8 cellular contexts compared by ENCODE assay signal in genomic region chr17:78272181-78272913, GRCh38. TPM values are rescaled to one million over a fixed set of nuclear protein-coding genes. Genes with fewer than 3 reads are reported as not detected.
DNase-seq lines count a peak whose midpoint lies in the region; ATAC-seq, FAIRE-seq and TF ChIP-seq lines count a peak whose summit lies in the region.

No MANE protein-coding gene starts in this region.

- peak in 3 of 5 donors; percentile 45 to 80 (median 65) for DNase-seq in CD8-positive, alpha-beta memory T cell
- DNase-seq in NCI-H2171 treated with DMSO at 0.1 percent for 48 hours (lab: John Stamatoyannopoulos, UW) (peak; percentile 56), right atrium auricular region (ENCODE audit: low spot score) (peak; percentile 70), Karpas-422 (no peak), D721Med (ENCODE audit: insufficient read length, low spot score) (no peak)
- DNase-seq in activated T-helper 1 cell treated with anti-CD3 and anti-CD28 coated beads, Interleukin-12 subunit alpha, Interleukin-12 subunit beta, Interleukin-2, Interleukin-4 antibody, amounts not matched to agents 30 ng/mL and 10 ng/mL and 1 ng/mL, durations not matched to agents 14 hours and 24 hours and 36 hours (ENCODE audit: low spot score): peak; percentile 50
- DNase-seq in stimulated activated CD4-positive, alpha-beta T cell treated with anti-CD3 and anti-CD28 coated beads, Interleukin-15, amount 100 ng/mL, for 24 hours: peak; percentile 68

- H3K4me3 ChIP-seq in CD8-positive, alpha-beta memory T cell (ENCODE audit: low read length): no peak overlapping the region
- no peak overlapping the region for H3K4me3 ChIP-seq in right atrium auricular region
- no peak overlapping the region for H3K4me3 ChIP-seq in Karpas-422 (ENCODE audit: low read length)

- no peaks in the 10 kb centered on the region for H3K9me3 ChIP-seq in CD8-positive, alpha-beta memory T cell (ENCODE audit: low read length)
- H3K9me3 ChIP-seq in right atrium auricular region: no peaks in the 10 kb centered on the region
- H3K9me3 ChIP-seq in Karpas-422 (ENCODE audit: low read length): no peaks in the 10 kb centered on the region

- H3K4me2 ChIP-seq in Karpas-422 (ENCODE audit: low read depth, low read length, poor library complexity, severe bottlenecking): no peak overlapping the region

- H3K4me3 Mint-ChIP-seq in CD8-positive, alpha-beta memory T cell: peak overlapping the region in 2 of 7 donors; percentile 1 to 63
- no peak overlapping the region for H3K4me3 Mint-ChIP-seq in activated T-helper 1 cell treated with anti-CD3 and anti-CD28 coated beads, Interleukin-12 subunit alpha, Interleukin-12 subunit beta, Interleukin-2, Interleukin-4 antibody, amounts not matched to agents 30 ng/mL and 10 ng/mL and 1 ng/mL, durations not matched to agents 14 hours and 24 hours and 36 hours

- CTCF ChIA-PET in CD8-positive, alpha-beta memory T cell (lab: Charles Lee): interaction anchor here (0.7 to 2.0 kb wide), 2 partner anchors 9 to 150 kb away, joined by 4 to 6 read pairs; no protein-coding TSS in a partner anchor

- no peaks in the 10 kb centered on the region for H3K79me2 ChIP-seq in Karpas-422 (ENCODE audit: low read length)

- TF ChIP-seq POLR2A in GM18505 (IDR thresholded peaks at IDR 0.05; ENCODE audit: borderline replicate concordance, extremely low read depth, insufficient read depth, insufficient read length): no peak

- FAIRE-seq in D721Med (lab: Jason Lieb, UNC): no peak

- H2AFZ ChIP-seq in Karpas-422 (ENCODE audit: low read length): no peak overlapping the region

- no peaks in the 10 kb centered on the region for H4K20me1 ChIP-seq in Karpas-422 (ENCODE audit: insufficient read depth, low read depth, low read length)

- peaks cover 23 to 24% of the 10 kb centered on the region in 2 donors for H3K27me3 Mint-ChIP-seq in CD8-positive, alpha-beta memory T cell
- peaks cover 3% of the 10 kb centered on the region for H3K27me3 Mint-ChIP-seq in activated T-helper 1 cell treated with anti-CD3 and anti-CD28 coated beads, Interleukin-12 subunit alpha, Interleukin-12 subunit beta, Interleukin-2, Interleukin-4 antibody, amounts not matched to agents 30 ng/mL and 10 ng/mL and 1 ng/mL, durations not matched to agents 14 hours and 24 hours and 36 hours (ENCODE audit: insufficient read depth)

- POLR2A ChIA-PET in CD8-positive, alpha-beta memory T cell (lab: Charles Lee): interaction anchor here (0.6 kb wide), 1 partner anchor 508 kb away, joined by 3 read pairs; no protein-coding TSS in a partner anchor

- H3K27me3 ChIP-seq in CD8-positive, alpha-beta memory T cell (ENCODE audit: insufficient read depth, low read length, poor library complexity, severe bottlenecking): peaks cover 4% of the 10 kb centered on the region
- H3K27me3 ChIP-seq in right atrium auricular region (no peaks in the 10 kb centered on the region), Karpas-422 (ENCODE audit: low read length) (no peaks in the 10 kb centered on the region)

- H3K36me3 Mint-ChIP-seq in CD8-positive, alpha-beta memory T cell: no peaks in the 10 kb centered on the region
- peaks cover 3% of the 10 kb centered on the region for H3K36me3 Mint-ChIP-seq in activated T-helper 1 cell treated with anti-CD3 and anti-CD28 coated beads, Interleukin-12 subunit alpha, Interleukin-12 subunit beta, Interleukin-2, Interleukin-4 antibody, amounts not matched to agents 30 ng/mL and 10 ng/mL and 1 ng/mL, durations not matched to agents 14 hours and 24 hours and 36 hours (ENCODE audit: low read depth)

- H3K9ac ChIP-seq in Karpas-422 (ENCODE audit: low read length): no peak overlapping the region

- intact Hi-C loops in activated T-helper 1 cell treated with anti-CD3 and anti-CD28 coated beads, Interleukin-12 subunit alpha, Interleukin-12 subunit beta, Interleukin-2, Interleukin-4 antibody, amounts not matched to agents 30 ng/mL and 10 ng/mL and 1 ng/mL, durations not matched to agents 14 hours and 24 hours and 36 hours (cut with micrococcal nuclease): loop anchor here (2.0 kb wide), 1 partner anchor 14 kb away; no protein-coding TSS in a partner anchor

- H3K27ac ChIP-seq in CD8-positive, alpha-beta memory T cell (ENCODE audit: low read depth, low read length): peak overlapping the region; percentile 59
- H3K27ac ChIP-seq in right atrium auricular region (no peak overlapping the region), Karpas-422 (ENCODE audit: low read length) (no peak overlapping the region)

- no peaks in the 10 kb centered on the region for H3K9me3 Mint-ChIP-seq in CD8-positive, alpha-beta memory T cell
- H3K9me3 Mint-ChIP-seq in activated T-helper 1 cell treated with anti-CD3 and anti-CD28 coated beads, Interleukin-12 subunit alpha, Interleukin-12 subunit beta, Interleukin-2, Interleukin-4 antibody, amounts not matched to agents 30 ng/mL and 10 ng/mL and 1 ng/mL, durations not matched to agents 14 hours and 24 hours and 36 hours: peaks cover 5% of the 10 kb centered on the region

- ATAC-seq in GM18505 (IDR thresholded peaks at IDR 0.05; ENCODE audit: unreplicated experiment): no peak

- H3K4me1 Mint-ChIP-seq in CD8-positive, alpha-beta memory T cell: peaks cover 14 to 25% (median 17%) of the 10 kb centered on the region in 3 donors
- H3K4me1 Mint-ChIP-seq in activated T-helper 1 cell treated with anti-CD3 and anti-CD28 coated beads, Interleukin-12 subunit alpha, Interleukin-12 subunit beta, Interleukin-2, Interleukin-4 antibody, amounts not matched to agents 30 ng/mL and 10 ng/mL and 1 ng/mL, durations not matched to agents 14 hours and 24 hours and 36 hours (ENCODE audit: low read depth): peaks cover 37% of the 10 kb centered on the region

- H3K9me2 ChIP-seq in Karpas-422 (replicated peaks; ENCODE audit: insufficient read depth, low read length): no peaks in the 10 kb centered on the region

- peak overlapping the region in 7 of 8 donors; percentile 18 to 80 (median 70) for H3K27ac Mint-ChIP-seq in CD8-positive, alpha-beta memory T cell
- H3K27ac Mint-ChIP-seq in activated T-helper 1 cell treated with anti-CD3 and anti-CD28 coated beads, Interleukin-12 subunit alpha, Interleukin-12 subunit beta, Interleukin-2, Interleukin-4 antibody, amounts not matched to agents 30 ng/mL and 10 ng/mL and 1 ng/mL, durations not matched to agents 14 hours and 24 hours and 36 hours: peak overlapping the region; percentile 48

- TF ChIP-seq CTCF in right atrium auricular region (IDR thresholded peaks at IDR 0.05) (no peak), D721Med (IDR thresholded peaks at IDR 0.05; ENCODE audit: insufficient read depth, missing control alignments) (no peak)

- H3K4me1 ChIP-seq in CD8-positive, alpha-beta memory T cell (ENCODE audit: insufficient read depth, low read length): peaks cover 38% of the 10 kb centered on the region
- H3K4me1 ChIP-seq in right atrium auricular region: peaks cover 0 to 10% of the 10 kb centered on the region in 2 donors
- peaks cover 8% of the 10 kb centered on the region for H3K4me1 ChIP-seq in Karpas-422 (ENCODE audit: low read length)

- H3K36me3 ChIP-seq in CD8-positive, alpha-beta memory T cell (ENCODE audit: insufficient read depth, low read length): no peaks in the 10 kb centered on the region
- H3K36me3 ChIP-seq in right atrium auricular region (no peaks in the 10 kb centered on the region), Karpas-422 (ENCODE audit: insufficient read depth, low read length) (no peaks in the 10 kb centered on the region)

RNA-seq across cellular contexts. Expression of gene TMEM235, which starts 40.9 kb away (rescaled TPM):
- not detected for total RNA-seq in CD8-positive, alpha-beta memory T cell
- not detected for polyA plus RNA-seq in CD8-positive, alpha-beta memory T cell
- total RNA-seq in activated T-helper 1 cell treated with anti-CD3 and anti-CD28 coated beads, Interleukin-12 subunit alpha, Interleukin-12 subunit beta, Interleukin-2, Interleukin-4 antibody, amounts not matched to agents 30 ng/mL and 10 ng/mL and 1 ng/mL, durations not matched to agents 14 hours and 24 hours and 36 hours: not detected in 2 replicates
- total RNA-seq in right atrium auricular region: not detected
- not detected in 2 replicates for total RNA-seq in Karpas-422 (2014; rRNA removed; shearing (Covaris generic); ENCODE audit: low replicate concordance)

RNA-seq across cellular contexts. Expression of gene BIRC5, which starts 58.3 kb away (rescaled TPM):
- total RNA-seq in CD8-positive, alpha-beta memory T cell: 10 to 100 TPM; 61.0 to 65.1 TPM
- polyA plus RNA-seq in CD8-positive, alpha-beta memory T cell: 0.69 TPM
- total RNA-seq in activated T-helper 1 cell treated with anti-CD3 and anti-CD28 coated beads, Interleukin-12 subunit alpha, Interleukin-12 subunit beta, Interleukin-2, Interleukin-4 antibody, amounts not matched to agents 30 ng/mL and 10 ng/mL and 1 ng/mL, durations not matched to agents 14 hours and 24 hours and 36 hours: 39.4 and 39.6 TPM in 2 replicates
- total RNA-seq in right atrium auricular region: 1 to 10 TPM in 1 of 2 donors, not detected in 1; 3.7 TPM
- total RNA-seq in Karpas-422 (2014; rRNA removed; shearing (Covaris generic); ENCODE audit: low replicate concordance): 45.4 and 46.8 TPM in 2 replicates

Comparison
In these comparisons a context has a peak if more than half of its experiments do, and no peak if none do; other contexts are left out.
1. DNase-seq: peak in CD8-positive, alpha-beta memory T cell (3 of 5), NCI-H2171 treated with DMSO at 0.1 percent for 48 hours (single experiment), activated T-helper 1 cell treated with anti-CD3 and anti-CD28 coated beads, Interleukin-12 subunit alpha, Interleukin-12 subunit beta, Interleukin-2, Interleukin-4 antibody, amounts not matched to agents 30 ng/mL and 10 ng/mL and 1 ng/mL, durations not matched to agents 14 hours and 24 hours and 36 hours (single experiment), right atrium auricular region (single experiment) and stimulated activated CD4-positive, alpha-beta T cell treated with anti-CD3 and anti-CD28 coated beads, Interleukin-15, amount 100 ng/mL, for 24 hours (single experiment); none in Karpas-422 (single experiment) and D721Med (single experiment).